Comparison of ENCODE assay signal across 10 cellular contexts in the genomic region with DNA sequence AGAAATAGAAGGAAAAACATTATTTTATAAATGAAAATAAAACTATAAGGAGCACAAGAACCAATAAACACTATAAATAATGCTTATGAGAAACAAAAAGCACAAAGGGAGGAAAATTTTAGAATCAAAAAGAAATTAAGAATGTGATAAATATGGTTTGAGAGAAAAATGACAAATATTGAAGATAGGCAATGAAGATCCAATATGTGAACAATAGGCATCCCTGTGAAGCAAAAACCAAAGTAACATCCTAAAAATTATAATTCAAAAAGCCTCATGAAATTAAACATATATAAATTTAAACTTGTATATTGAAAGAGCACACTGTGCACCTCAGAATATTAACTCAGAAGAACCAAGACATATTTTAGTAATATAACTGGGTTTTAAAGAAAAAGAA.
"Had no signal": no experiment of that assay in that cellular context is flagged by ENCODE, and none has a peak within 500 bp of the region (broad histone marks: within the 10 kb centered on the region; RNA-seq: fewer than 3 reads in every experiment).

No MANE protein-coding gene starts in this region.

- DNase-seq: GM23248, GOT3, H7, H9, HCEC 1CT, HFFc6 had no signal

- H3K36me3 ChIP-seq: HAP-1 had no signal

- H3K27ac ChIP-seq: GM23248 had no signal

- FAIRE-seq: H1, H54 had no signal

- H3K4me1 ChIP-seq: HAP-1 had no signal

- H3K4me3 ChIP-seq: GM23248, GM23338, HAP-1 had no signal
